21 cellular contexts compared by ENCODE assay signal in genomic region chr9:29241320-29241719, GRCh38. TPM values are rescaled to one million over a fixed set of nuclear protein-coding genes. Genes with fewer than 3 reads are reported as not detected.
A peak's percentile ranks its signal among the peaks of the same experiment; 100 is the strongest.
DNase-seq lines count a peak whose midpoint lies in the region; ATAC-seq and TF ChIP-seq lines count a peak whose summit lies in the region.
"Had no signal": no experiment of that assay in that cellular context is flagged by ENCODE, and none has a peak within 500 bp of the region (broad histone marks: within the 10 kb centered on the region; RNA-seq: fewer than 3 reads in every experiment).

No MANE protein-coding gene starts in this region.

- no peaks in the 10 kb centered on the region for H3K79me2 ChIP-seq in neural progenitor cell (ENCODE audit: low read depth)

- no peaks in the 10 kb centered on the region for H4K20me1 ChIP-seq in neural progenitor cell (ENCODE audit: low read depth)
- H4K20me1 ChIP-seq: BLaER1 had no signal

- DNase-seq in A172 (ENCODE audit: low spot score), result peak; percentile 10
- DNase-seq in LHCN-M2 (ENCODE audit: low read depth), result peak; percentile 2
- DNase-seq in RWPE1 (ENCODE audit: low spot score), result peak; percentile 1
- peak; percentile 22 to 50 for DNase-seq in foreskin keratinocyte
- DNase-seq in superior temporal gyrus (ENCODE audit: extremely low spot score), result no peak
- DNase-seq in NCI-H1436 (lab: John Stamatoyannopoulos, UW), result no peak
- DNase-seq in neural progenitor cell (ENCODE audit: low spot score), result no peak
- no peak for DNase-seq in GM10248 (ENCODE audit: extremely low spot score)
- DNase-seq: CD4-positive, alpha-beta memory T cell; DMS153; H7; HFFc6; Kasumi-1; NCI-H187; NCI-H2107; NCI-H510A treated with DMSO at 0.1 percent for 48 hours; Right ventricle myocardium superior had no signal

- H3K27me3 ChIP-seq in foreskin keratinocyte, result no peaks in the 10 kb centered on the region
- no peaks in the 10 kb centered on the region for H3K27me3 ChIP-seq in neural progenitor cell
- H3K27me3 ChIP-seq: BLaER1 had no signal

- no peaks in the 10 kb centered on the region for H3K27me3 Mint-ChIP-seq in neural progenitor cell (ENCODE audit: insufficient read depth, low read depth)
- H3K27me3 Mint-ChIP-seq: CD4-positive, alpha-beta memory T cell; IgD-negative memory B cell had no signal

- peak; percentile 68 for ATAC-seq in foreskin keratinocyte
- ATAC-seq: A549, Panc1 had no signal

- no peak overlapping the region for H3K4me3 ChIP-seq in neural progenitor cell
- H3K4me3 ChIP-seq: A549, BLaER1 had no signal

- CTCF ChIA-PET in RWPE1 (lab: Yijun Ruan, JAX) (no interaction called here), GM10248 (lab: Yijun Ruan, JAX) (no interaction called here)

- no peaks in the 10 kb centered on the region for H3K36me3 ChIP-seq in neural progenitor cell
- H3K36me3 ChIP-seq: BLaER1 had no signal

- no peaks in the 10 kb centered on the region for H3K36me3 Mint-ChIP-seq in neural progenitor cell
- H3K36me3 Mint-ChIP-seq: CD4-positive, alpha-beta memory T cell; IgD-negative memory B cell had no signal

- no peak overlapping the region for H3K4me2 ChIP-seq in neural progenitor cell
- H3K4me2 ChIP-seq: A549, BLaER1 had no signal

- no peak overlapping the region for H3K27ac ChIP-seq in RWPE1
- H3K27ac ChIP-seq in foreskin keratinocyte, result no peak overlapping the region
- no peak overlapping the region for H3K27ac ChIP-seq in neural progenitor cell
- H3K27ac ChIP-seq: A549, BLaER1 had no signal

- TF ChIP-seq CTCF in RWPE1 (conservative IDR thresholded peaks at IDR 0.05; ENCODE audit: low read depth) (no peak), foreskin keratinocyte (conservative IDR thresholded peaks at IDR 0.05) (no peak), neural progenitor cell (IDR thresholded peaks at IDR 0.05) (no peak), GM10248 (IDR thresholded peaks at IDR 0.05; ENCODE audit: control extremely low read depth, extremely low read depth, low read depth, missing control alignments) (no peak)

- no peaks in the 10 kb centered on the region for H3K9me3 ChIP-seq in neural progenitor cell (ENCODE audit: low read depth)
- H3K9me3 ChIP-seq: A549, BLaER1 had no signal

- H3K4me3 Mint-ChIP-seq in neural progenitor cell, result no peak overlapping the region
- H3K4me3 Mint-ChIP-seq: CD4-positive, alpha-beta memory T cell; HFFc6; IgD-negative memory B cell had no signal

- H3K9ac ChIP-seq in neural progenitor cell, result no peak overlapping the region
- H3K9ac ChIP-seq: BLaER1 had no signal

- no peaks in the 10 kb centered on the region for H3K4me1 ChIP-seq in foreskin keratinocyte
- no peaks in the 10 kb centered on the region for H3K4me1 ChIP-seq in neural progenitor cell
- H3K4me1 ChIP-seq: A549, BLaER1 had no signal

- POLR2A ChIA-PET in RWPE1 (lab: Yijun Ruan, JAX; ENCODE audit: low non-redundant PET), result no interaction called here
- POLR2A ChIA-PET in GM10248 (lab: Yijun Ruan, JAX), result no interaction called here

- no peak overlapping the region for H2AFZ ChIP-seq in neural progenitor cell (replicated peaks)

- H3K4me1 Mint-ChIP-seq in neural progenitor cell, result peaks cover 4% of the 10 kb centered on the region
- H3K4me1 Mint-ChIP-seq: CD4-positive, alpha-beta memory T cell; IgD-negative memory B cell had no signal

- H3F3A ChIP-seq in neural progenitor cell (ENCODE audit: low read depth), result no peaks in the 10 kb centered on the region

- no peak overlapping the region for H3K27ac Mint-ChIP-seq in neural progenitor cell
- H3K27ac Mint-ChIP-seq: CD4-positive, alpha-beta memory T cell; HFFc6; IgD-negative memory B cell had no signal

- no peaks in the 10 kb centered on the region for H3K9me3 Mint-ChIP-seq in neural progenitor cell
- H3K9me3 Mint-ChIP-seq: HFFc6 had no signal

RNA-seq across cellular contexts. Expression of gene LINGO2, which starts 27.9 kb away (rescaled TPM):
- 0.72 and 0.90 TPM in 2 replicates for total RNA-seq in A172 (2014; rRNA removed; shearing (Covaris generic))
- 0.11 TPM in 1 of 2 replicates, not detected in the other for total RNA-seq in LHCN-M2 (2014; rRNA removed)
- 0.46 TPM for polyA plus RNA-seq in LHCN-M2 (2012)
- total RNA-seq in foreskin keratinocyte, result not detected in 2 replicates
- polyA plus RNA-seq in foreskin keratinocyte, result not detected in 2 replicates
- 0.19 and 0.40 TPM in 2 replicates for total RNA-seq in neural progenitor cell (ENCODE audit: low replicate concordance)
- total RNA-seq: CD4-positive, alpha-beta memory T cell; HFFc6; Right ventricle myocardium superior had no signal
- polyA plus RNA-seq: CD4-positive, alpha-beta memory T cell; IgD-negative memory B cell had no signal

Comparison
In these comparisons a context has a peak if more than half of its experiments do, and no peak if none do; other contexts are left out.
1. DNase-seq: peak in A172 (single experiment), LHCN-M2 (single experiment), RWPE1 (single experiment) and foreskin keratinocyte (2 of 2); none in superior temporal gyrus (single experiment), NCI-H1436 (single experiment), neural progenitor cell (single experiment) and GM10248 (single experiment).